ENCODE assay signal across 12 cellular contexts in the genomic region with DNA sequence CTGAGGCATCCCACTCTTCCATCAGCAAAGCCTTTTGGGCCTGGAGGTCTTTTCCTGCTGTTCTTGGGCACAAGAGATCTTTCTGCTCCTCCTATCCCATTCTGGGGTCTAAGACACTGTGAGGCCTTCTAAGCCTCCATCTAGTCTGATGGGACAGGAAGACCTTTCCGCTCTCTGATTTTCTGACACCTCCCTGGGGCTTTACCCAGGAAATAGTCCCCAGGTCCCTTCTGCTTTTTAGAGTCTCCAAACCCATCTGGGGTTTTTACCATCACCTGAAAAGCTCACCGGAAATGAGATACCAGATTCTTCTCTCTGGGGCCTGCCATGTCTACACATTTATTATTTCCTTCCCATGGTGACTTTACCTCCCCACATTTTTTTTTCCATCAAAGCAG. TPM values are rescaled to one million over a fixed set of nuclear protein-coding genes. Genes with fewer than 3 reads are reported as not detected.
DNase-seq lines count a peak whose midpoint lies in the region; ATAC-seq and TF ChIP-seq lines count a peak whose summit lies in the region.
"Had no signal": no experiment of that assay in that cellular context is flagged by ENCODE, and none has a peak within 500 bp of the region (broad histone marks: within the 10 kb centered on the region; RNA-seq: fewer than 3 reads in every experiment).

No MANE protein-coding gene starts in this region.

- H3K9ac ChIP-seq in PC-3 (ENCODE audit: low read length) = no peak overlapping the region

- POLR2A ChIA-PET in PC-3 (lab: Charles Lee; ENCODE audit: unreplicated experiment) = no interaction called here

- CTCF ChIA-PET in PC-3 (lab: Charles Lee) = no interaction called here

- H3K9me3 ChIP-seq in heart left ventricle = peaks cover 0 to 8% (median 0%) of the 10 kb centered on the region in 12 donors
- no peaks in the 10 kb centered on the region for H3K9me3 ChIP-seq in PC-3 (ENCODE audit: low read length)
- H3K9me3 ChIP-seq: thoracic aorta had no signal

- peaks cover 0 to 5% (median 0%) of the 10 kb centered on the region in 9 donors for H3K27me3 ChIP-seq in heart left ventricle
- no peaks in the 10 kb centered on the region for H3K27me3 ChIP-seq in PC-3 (ENCODE audit: low read length)

- peaks cover 0 to 4% of the 10 kb centered on the region in 2 donors for H3K4me1 Mint-ChIP-seq in natural killer cell
- H3K4me1 Mint-ChIP-seq: neural crest cell had no signal

- H3K36me3 ChIP-seq in heart left ventricle (no peaks in the 10 kb centered on the region), PC-3 (ENCODE audit: low read depth, low read length) (no peaks in the 10 kb centered on the region)
- H3K36me3 ChIP-seq: thoracic aorta had no signal

- no peak overlapping the region for H3K4me2 ChIP-seq in PC-3 (ENCODE audit: low read length)

- no TSS peak for BruUV-seq in PC-3 (replicated peaks; lab: Mats Ljungman, UMichigan)

- no peaks in the 10 kb centered on the region for H3K79me2 ChIP-seq in PC-3 (ENCODE audit: low read length)

- no peaks in the 10 kb centered on the region for H3K36me3 Mint-ChIP-seq in natural killer cell

- intact Hi-C loops in heart left ventricle (cut with DNase I) = no loop called here
- intact Hi-C loops in natural killer cell (cut with micrococcal nuclease) = no loop called here
- intact Hi-C loops in PC-3 (cut with micrococcal nuclease) = no loop called here

- peak; percentile 89 for ATAC-seq in GM18861 (IDR thresholded peaks at IDR 0.05; ENCODE audit: unreplicated experiment)
- peak; percentile 84 for ATAC-seq in GM21447 (IDR thresholded peaks at IDR 0.05; ENCODE audit: unreplicated experiment)
- ATAC-seq in HG03196 (IDR thresholded peaks at IDR 0.05; ENCODE audit: unreplicated experiment) = peak; percentile 79
- no peak for ATAC-seq in heart left ventricle
- no peak for ATAC-seq in natural killer cell
- no peak for ATAC-seq in PC-3
- ATAC-seq: Panc1 had no signal

- H3F3A ChIP-seq in PC-3 (ENCODE audit: low read length, unreplicated experiment) = no peaks in the 10 kb centered on the region

- H3K4me1 ChIP-seq in heart left ventricle = no peaks in the 10 kb centered on the region
- H3K4me1 ChIP-seq in PC-3 (ENCODE audit: insufficient read depth, low read length) = no peaks in the 10 kb centered on the region

- 81 to 90% (median 85%) methylated on average over 2 of the region's 2 CpGs for WGBS in heart left ventricle, 4 donors

- H3K4me3 Mint-ChIP-seq in natural killer cell = no peak overlapping the region
- H3K4me3 Mint-ChIP-seq: neural crest cell had no signal

- H3K9me3 Mint-ChIP-seq in natural killer cell = no peaks in the 10 kb centered on the region

- DNase-seq in germinal center (ENCODE audit: low spot score) = peak; percentile 77
- DNase-seq in heart left ventricle = no peak
- DNase-seq in erythroblast (lab: John Stamatoyannopoulos, UW) = no peak
- DNase-seq in natural killer cell = no peak
- DNase-seq in PC-3 = no peak
- DNase-seq: stimulated activated CD4-positive, alpha-beta T cell treated with anti-CD3 and anti-CD28 coated beads, Interleukin-2, amount 100 ng/mL, for 24 hours had no signal

- H2AFZ ChIP-seq in PC-3 (ENCODE audit: low read length) = no peak overlapping the region

- H3K4me3 ChIP-seq in heart left ventricle (no peak overlapping the region), PC-3 (ENCODE audit: low read length) (no peak overlapping the region)
- H3K4me3 ChIP-seq: thoracic aorta had no signal

- H3K27ac Mint-ChIP-seq in natural killer cell = no peak overlapping the region

- no peaks in the 10 kb centered on the region for H3K9me2 ChIP-seq in PC-3 (replicated peaks; ENCODE audit: low read length)

- no peak for TF ChIP-seq CTCF in heart left ventricle (IDR thresholded peaks at IDR 0.05)
- no peak for TF ChIP-seq CTCF in natural killer cell (IDR thresholded peaks at IDR 0.05)
- TF ChIP-seq CTCF in PC-3 (conservative IDR thresholded peaks at IDR 0.05; ENCODE audit: low read depth, low read length) = no peak

- H3K27ac ChIP-seq in heart left ventricle (no peak overlapping the region), PC-3 (ENCODE audit: low read length) (no peak overlapping the region)
- H3K27ac ChIP-seq: thoracic aorta had no signal

- peaks cover 0 to 2% of the 10 kb centered on the region in 2 donors for H3K27me3 Mint-ChIP-seq in natural killer cell (ENCODE audit: low read depth in 2 of 2)

- no peak for TF ChIP-seq POLR2A in heart left ventricle (IDR thresholded peaks at IDR 0.05)
- TF ChIP-seq POLR2A in erythroblast (IDR thresholded peaks at IDR 0.05; ENCODE audit: low read length) = no peak

- H4K20me1 ChIP-seq in PC-3 (ENCODE audit: low read length) = no peaks in the 10 kb centered on the region

RNA-seq across cellular contexts. Expression of gene CLEC17A, which starts 21.1 kb away (rescaled TPM):
- total RNA-seq in heart left ventricle = under 1 TPM in 1 of 9 donors, not detected in 8; 0.10 TPM
- polyA plus RNA-seq in heart left ventricle = not detected
- 1 to 10 TPM in 1 of 3 donors, under 1 TPM in 2; 0.18 to 1.5 (median 0.45) TPM for total RNA-seq in natural killer cell
- not detected in 2 replicates for total RNA-seq in PC-3 (2014; rRNA removed)
- total RNA-seq: neural crest cell, thoracic aorta had no signal

RNA-seq across cellular contexts. Expression of gene NDUFB7, which starts 32.1 kb away (rescaled TPM):
- total RNA-seq in heart left ventricle (1,000 to 10,000 TPM in 1 of 9 donors, 100 to 1,000 TPM in 8; 290 to 1,084 (median 402) TPM), natural killer cell (100 to 1,000 TPM in 2 of 3 donors, 10 to 100 TPM in 1; 97.1 to 120 (median 108) TPM), PC-3 (2014; rRNA removed) (1,095 and 1,098 TPM in 2 replicates)
- 1,000 to 10,000 TPM in 1 of 2 donors, 100 to 1,000 TPM in 1; 782 to 1,747 TPM for polyA plus RNA-seq in heart left ventricle

Comparison
In these comparisons a context has a peak if more than half of its experiments do, and no peak if none do; other contexts are left out.
1. ATAC-seq: peak in GM18861 (single experiment), GM21447 (single experiment) and HG03196 (single experiment); none in heart left ventricle (0 of 4), natural killer cell (0 of 3) and PC-3 (single experiment).